3 cellular contexts compared by ENCODE assay signal in the genomic region with DNA sequence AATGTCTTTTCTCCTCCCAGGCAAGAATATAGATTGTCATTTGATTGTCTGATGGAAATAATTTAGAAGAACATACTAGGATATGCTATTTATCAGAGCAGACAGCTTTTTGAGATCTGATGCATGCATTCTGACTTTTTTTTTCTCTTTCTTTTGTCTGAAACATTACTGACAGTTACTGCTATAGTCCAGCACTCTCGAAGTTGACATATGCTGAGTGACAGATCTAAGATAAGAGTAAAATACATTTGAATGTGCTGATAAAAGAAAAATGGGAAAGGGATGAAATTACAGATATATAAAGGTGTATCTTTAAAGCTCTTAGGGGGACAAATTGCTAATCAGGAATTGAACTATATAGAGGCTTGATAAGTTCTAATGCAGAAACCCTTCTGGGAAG.
TF ChIP-seq lines count a peak whose summit lies in the region.

No MANE protein-coding gene starts in this region.

TF ChIP-seq in SK-N-SH, 30 proteins besides CTCF, POLR2A, EP300 and RAD21 (continued from another document):
- TF ChIP-seq FOXJ3 (CRISPR knock-in tag; IDR thresholded peaks at IDR 0.05) = no peak

TF ChIP-seq in SK-N-SH treated with all-trans-retinoic acid at 6 μM for 48 hours, 23 proteins besides CTCF, POLR2A, EP300 and RAD21 (continued from another document):
- TF ChIP-seq, protein P1, sequence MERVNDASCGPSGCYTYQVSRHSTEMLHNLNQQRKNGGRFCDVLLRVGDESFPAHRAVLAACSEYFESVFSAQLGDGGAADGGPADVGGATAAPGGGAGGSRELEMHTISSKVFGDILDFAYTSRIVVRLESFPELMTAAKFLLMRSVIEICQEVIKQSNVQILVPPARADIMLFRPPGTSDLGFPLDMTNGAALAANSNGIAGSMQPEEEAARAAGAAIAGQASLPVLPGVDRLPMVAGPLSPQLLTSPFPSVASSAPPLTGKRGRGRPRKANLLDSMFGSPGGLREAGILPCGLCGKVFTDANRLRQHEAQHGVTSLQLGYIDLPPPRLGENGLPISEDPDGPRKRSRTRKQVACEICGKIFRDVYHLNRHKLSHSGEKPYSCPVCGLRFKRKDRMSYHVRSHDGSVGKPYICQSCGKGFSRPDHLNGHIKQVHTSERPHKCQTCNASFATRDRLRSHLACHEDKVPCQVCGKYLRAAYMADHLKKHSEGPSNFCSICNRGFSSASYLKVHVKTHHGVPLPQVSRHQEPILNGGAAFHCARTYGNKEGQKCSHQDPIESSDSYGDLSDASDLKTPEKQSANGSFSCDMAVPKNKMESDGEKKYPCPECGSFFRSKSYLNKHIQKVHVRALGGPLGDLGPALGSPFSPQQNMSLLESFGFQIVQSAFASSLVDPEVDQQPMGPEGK (CRISPR knock-in tag; IDR thresholded peaks at IDR 0.05; ENCODE audit: borderline replicate concordance) = no peak
- TF ChIP-seq BACH2 (CRISPR knock-in tag; IDR thresholded peaks at IDR 0.05; ENCODE audit: borderline replicate concordance) (no peak), TCF4 (CRISPR knock-in tag; IDR thresholded peaks at IDR 0.05; ENCODE audit: borderline replicate concordance) (no peak), ISL1 (CRISPR knock-in tag; IDR thresholded peaks at IDR 0.05) (no peak), ZNF8 (CRISPR knock-in tag; IDR thresholded peaks at IDR 0.05) (no peak), ZFP3 (CRISPR knock-in tag; IDR thresholded peaks at IDR 0.05) (no peak)
- TF ChIP-seq, protein P2, sequence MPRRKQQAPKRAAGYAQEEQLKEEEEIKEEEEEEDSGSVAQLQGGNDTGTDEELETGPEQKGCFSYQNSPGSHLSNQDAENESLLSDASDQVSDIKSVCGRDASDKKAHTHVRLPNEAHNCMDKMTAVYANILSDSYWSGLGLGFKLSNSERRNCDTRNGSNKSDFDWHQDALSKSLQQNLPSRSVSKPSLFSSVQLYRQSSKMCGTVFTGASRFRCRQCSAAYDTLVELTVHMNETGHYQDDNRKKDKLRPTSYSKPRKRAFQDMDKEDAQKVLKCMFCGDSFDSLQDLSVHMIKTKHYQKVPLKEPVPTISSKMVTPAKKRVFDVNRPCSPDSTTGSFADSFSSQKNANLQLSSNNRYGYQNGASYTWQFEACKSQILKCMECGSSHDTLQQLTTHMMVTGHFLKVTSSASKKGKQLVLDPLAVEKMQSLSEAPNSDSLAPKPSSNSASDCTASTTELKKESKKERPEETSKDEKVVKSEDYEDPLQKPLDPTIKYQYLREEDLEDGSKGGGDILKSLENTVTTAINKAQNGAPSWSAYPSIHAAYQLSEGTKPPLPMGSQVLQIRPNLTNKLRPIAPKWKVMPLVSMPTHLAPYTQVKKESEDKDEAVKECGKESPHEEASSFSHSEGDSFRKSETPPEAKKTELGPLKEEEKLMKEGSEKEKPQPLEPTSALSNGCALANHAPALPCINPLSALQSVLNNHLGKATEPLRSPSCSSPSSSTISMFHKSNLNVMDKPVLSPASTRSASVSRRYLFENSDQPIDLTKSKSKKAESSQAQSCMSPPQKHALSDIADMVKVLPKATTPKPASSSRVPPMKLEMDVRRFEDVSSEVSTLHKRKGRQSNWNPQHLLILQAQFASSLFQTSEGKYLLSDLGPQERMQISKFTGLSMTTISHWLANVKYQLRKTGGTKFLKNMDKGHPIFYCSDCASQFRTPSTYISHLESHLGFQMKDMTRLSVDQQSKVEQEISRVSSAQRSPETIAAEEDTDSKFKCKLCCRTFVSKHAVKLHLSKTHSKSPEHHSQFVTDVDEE (CRISPR knock-in tag; IDR thresholded peaks at IDR 0.05) = no peak
- TF ChIP-seq, protein P3, sequence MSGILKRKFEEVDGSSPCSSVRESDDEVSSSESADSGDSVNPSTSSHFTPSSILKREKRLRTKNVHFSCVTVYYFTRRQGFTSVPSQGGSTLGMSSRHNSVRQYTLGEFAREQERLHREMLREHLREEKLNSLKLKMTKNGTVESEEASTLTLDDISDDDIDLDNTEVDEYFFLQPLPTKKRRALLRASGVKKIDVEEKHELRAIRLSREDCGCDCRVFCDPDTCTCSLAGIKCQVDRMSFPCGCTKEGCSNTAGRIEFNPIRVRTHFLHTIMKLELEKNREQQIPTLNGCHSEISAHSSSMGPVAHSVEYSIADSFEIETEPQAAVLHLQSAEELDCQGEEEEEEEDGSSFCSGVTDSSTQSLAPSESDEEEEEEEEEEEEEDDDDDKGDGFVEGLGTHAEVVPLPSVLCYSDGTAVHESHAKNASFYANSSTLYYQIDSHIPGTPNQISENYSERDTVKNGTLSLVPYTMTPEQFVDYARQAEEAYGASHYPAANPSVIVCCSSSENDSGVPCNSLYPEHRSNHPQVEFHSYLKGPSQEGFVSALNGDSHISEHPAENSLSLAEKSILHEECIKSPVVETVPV (CRISPR knock-in tag; IDR thresholded peaks at IDR 0.05) = no peak

TF ChIP-seq in neural cell, 6 proteins besides CTCF, POLR2A, EP300 and RAD21 (continued from another document):
- TF ChIP-seq, protein P4, sequence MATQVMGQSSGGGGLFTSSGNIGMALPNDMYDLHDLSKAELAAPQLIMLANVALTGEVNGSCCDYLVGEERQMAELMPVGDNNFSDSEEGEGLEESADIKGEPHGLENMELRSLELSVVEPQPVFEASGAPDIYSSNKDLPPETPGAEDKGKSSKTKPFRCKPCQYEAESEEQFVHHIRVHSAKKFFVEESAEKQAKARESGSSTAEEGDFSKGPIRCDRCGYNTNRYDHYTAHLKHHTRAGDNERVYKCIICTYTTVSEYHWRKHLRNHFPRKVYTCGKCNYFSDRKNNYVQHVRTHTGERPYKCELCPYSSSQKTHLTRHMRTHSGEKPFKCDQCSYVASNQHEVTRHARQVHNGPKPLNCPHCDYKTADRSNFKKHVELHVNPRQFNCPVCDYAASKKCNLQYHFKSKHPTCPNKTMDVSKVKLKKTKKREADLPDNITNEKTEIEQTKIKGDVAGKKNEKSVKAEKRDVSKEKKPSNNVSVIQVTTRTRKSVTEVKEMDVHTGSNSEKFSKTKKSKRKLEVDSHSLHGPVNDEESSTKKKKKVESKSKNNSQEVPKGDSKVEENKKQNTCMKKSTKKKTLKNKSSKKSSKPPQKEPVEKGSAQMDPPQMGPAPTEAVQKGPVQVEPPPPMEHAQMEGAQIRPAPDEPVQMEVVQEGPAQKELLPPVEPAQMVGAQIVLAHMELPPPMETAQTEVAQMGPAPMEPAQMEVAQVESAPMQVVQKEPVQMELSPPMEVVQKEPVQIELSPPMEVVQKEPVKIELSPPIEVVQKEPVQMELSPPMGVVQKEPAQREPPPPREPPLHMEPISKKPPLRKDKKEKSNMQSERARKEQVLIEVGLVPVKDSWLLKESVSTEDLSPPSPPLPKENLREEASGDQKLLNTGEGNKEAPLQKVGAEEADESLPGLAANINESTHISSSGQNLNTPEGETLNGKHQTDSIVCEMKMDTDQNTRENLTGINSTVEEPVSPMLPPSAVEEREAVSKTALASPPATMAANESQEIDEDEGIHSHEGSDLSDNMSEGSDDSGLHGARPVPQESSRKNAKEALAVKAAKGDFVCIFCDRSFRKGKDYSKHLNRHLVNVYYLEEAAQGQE (IDR thresholded peaks at IDR 0.05; ENCODE audit: borderline replicate concordance) = no peak
- TF ChIP-seq TAF1 (IDR thresholded peaks at IDR 0.05; ENCODE audit: low read depth) (no peak), EZH2 (IDR thresholded peaks at IDR 0.05; ENCODE audit: borderline replicate concordance, insufficient read depth, low read length, poor library complexity, severe bottlenecking) (no peak)
